ENCODE assay signal across 9 cellular contexts in genomic region chr5:138068742-138069375, GRCh38. TPM values are rescaled to one million over a fixed set of nuclear protein-coding genes. Genes with fewer than 3 reads are reported as not detected.
DNase-seq lines count a peak whose midpoint lies in the region; ATAC-seq and TF ChIP-seq lines count a peak whose summit lies in the region.
"Had no signal": no experiment of that assay in that cellular context is flagged by ENCODE, and none has a peak within 500 bp of the region (broad histone marks: within the 10 kb centered on the region; RNA-seq: fewer than 3 reads in every experiment).

No MANE protein-coding gene starts in this region.

- no peak overlapping the region for H3K4me3 Mint-ChIP-seq in naive thymus-derived CD4-positive, alpha-beta T cell
- H3K4me3 Mint-ChIP-seq in stimulated activated effector memory CD8-positive, alpha-beta T cell treated with anti-CD3 and anti-CD28 coated beads, Interleukin-12 subunit alpha, Interleukin-12 subunit beta, amount 100 ng/mL, for 72 hours = no peak overlapping the region

- intact Hi-C loops in naive thymus-derived CD4-positive, alpha-beta T cell (cut with micrococcal nuclease) = loop anchor here (1.0 kb wide), 3 partner anchors 33 to 440 kb away; no protein-coding TSS in a partner anchor

- no peaks in the 10 kb centered on the region for H3K4me1 ChIP-seq in naive thymus-derived CD4-positive, alpha-beta T cell (ENCODE audit: control insufficient read depth in 2 of 2, insufficient read depth in 2 of 2, low read length in 2 of 2)

- DNase-seq in DMS 273 (lab: John Stamatoyannopoulos, UW; ENCODE audit: unreplicated experiment) (peak; percentile 89), HPDE6-E6E7 (ENCODE audit: extremely low spot score) (peak; percentile 72), OCI-M1 (lab: John Stamatoyannopoulos, UW) (peak; percentile 80), epithelial cell of esophagus (ENCODE audit: low read depth) (peak; percentile 86)
- peak; percentile 75 for DNase-seq in activated CD8-positive, alpha-beta memory T cell treated with anti-CD3 and anti-CD28 coated beads, Interleukin-2, amount 50 U/mL, for 4 hours
- peak; percentile 35 to 69 (median 51) for DNase-seq in naive thymus-derived CD4-positive, alpha-beta T cell
- DNase-seq in stimulated activated effector memory CD8-positive, alpha-beta T cell treated with anti-CD3 and anti-CD28 coated beads, Interleukin-12 subunit alpha, Interleukin-12 subunit beta, amount 100 ng/mL, for 72 hours (ENCODE audit: low spot score in 2 of 2) = peak; percentile 59 to 77

- no peak overlapping the region for H3K27ac ChIP-seq in naive thymus-derived CD4-positive, alpha-beta T cell (ENCODE audit: low read depth, low read length)

- no peaks in the 10 kb centered on the region for H3K36me3 ChIP-seq in naive thymus-derived CD4-positive, alpha-beta T cell (ENCODE audit: control insufficient read depth in 2 of 3, insufficient read depth in 3 of 3, low read length in 3 of 3)

- no peak overlapping the region for H3K27ac Mint-ChIP-seq in naive thymus-derived CD4-positive, alpha-beta T cell
- no peak overlapping the region for H3K27ac Mint-ChIP-seq in stimulated activated effector memory CD8-positive, alpha-beta T cell treated with anti-CD3 and anti-CD28 coated beads, Interleukin-12 subunit alpha, Interleukin-12 subunit beta, amount 100 ng/mL, for 72 hours

- POLR2A ChIA-PET in naive thymus-derived CD4-positive, alpha-beta T cell (lab: Charles Lee) = interaction anchor here (0.6 to 0.7 kb wide), 2 partner anchors 108 to 448 kb away, joined by 3 read pairs; no protein-coding TSS in a partner anchor

- H3K27me3 ChIP-seq in naive thymus-derived CD4-positive, alpha-beta T cell (ENCODE audit: control insufficient read depth in 2 of 2, insufficient read depth in 2 of 2, low read length in 2 of 2) = no peaks in the 10 kb centered on the region

- TF ChIP-seq CTCF in epithelial cell of esophagus (IDR thresholded peaks at IDR 0.05; ENCODE audit: insufficient read depth, low read depth, low read length, missing control alignments) = peak; percentile 83

- no peaks in the 10 kb centered on the region for H3K9me3 Mint-ChIP-seq in naive thymus-derived CD4-positive, alpha-beta T cell
- no peaks in the 10 kb centered on the region for H3K9me3 Mint-ChIP-seq in stimulated activated effector memory CD8-positive, alpha-beta T cell treated with anti-CD3 and anti-CD28 coated beads, Interleukin-12 subunit alpha, Interleukin-12 subunit beta, amount 100 ng/mL, for 72 hours

- H3K4me3 ChIP-seq in epithelial cell of esophagus (ENCODE audit: low read length) = no peak overlapping the region
- no peak overlapping the region for H3K4me3 ChIP-seq in naive thymus-derived CD4-positive, alpha-beta T cell (ENCODE audit: low read length)

- H3K4me1 Mint-ChIP-seq in naive thymus-derived CD4-positive, alpha-beta T cell = peaks cover 0 to 11% (median 4%) of the 10 kb centered on the region in 7 donors
- peaks cover 12% of the 10 kb centered on the region for H3K4me1 Mint-ChIP-seq in stimulated activated effector memory CD8-positive, alpha-beta T cell treated with anti-CD3 and anti-CD28 coated beads, Interleukin-12 subunit alpha, Interleukin-12 subunit beta, amount 100 ng/mL, for 72 hours

- H3K27me3 Mint-ChIP-seq in naive thymus-derived CD4-positive, alpha-beta T cell = no peaks in the 10 kb centered on the region

- H3K9me3 ChIP-seq in naive thymus-derived CD4-positive, alpha-beta T cell (ENCODE audit: control insufficient read depth in 2 of 3, low read length in 3 of 3) = no peaks in the 10 kb centered on the region

- H3K36me3 Mint-ChIP-seq in naive thymus-derived CD4-positive, alpha-beta T cell = no peaks in the 10 kb centered on the region
- no peaks in the 10 kb centered on the region for H3K36me3 Mint-ChIP-seq in stimulated activated effector memory CD8-positive, alpha-beta T cell treated with anti-CD3 and anti-CD28 coated beads, Interleukin-12 subunit alpha, Interleukin-12 subunit beta, amount 100 ng/mL, for 72 hours

- CTCF ChIA-PET in naive thymus-derived CD4-positive, alpha-beta T cell (lab: Charles Lee) = interaction anchor here (0.5 to 2.7 kb wide), 15 partner anchors 9 to 439 kb away, joined by 3 to 11 read pairs (median 5); no protein-coding TSS in a partner anchor

- ATAC-seq in naive thymus-derived CD4-positive, alpha-beta T cell = peak; percentile 85
- peak; percentile 71 for ATAC-seq in stimulated activated effector memory CD8-positive, alpha-beta T cell treated with anti-CD3 and anti-CD28 coated beads, Interleukin-12 subunit alpha, Interleukin-12 subunit beta, amount 100 ng/mL, for 72 hours
- ATAC-seq in GM21576 (IDR thresholded peaks at IDR 0.05; ENCODE audit: unreplicated experiment) = no peak

RNA-seq across cellular contexts. Expression of gene WNT8A, which starts 15.0 kb away (rescaled TPM):
- total RNA-seq in naive thymus-derived CD4-positive, alpha-beta T cell = not detected
- not detected for polyA plus RNA-seq in naive thymus-derived CD4-positive, alpha-beta T cell
- polyA plus RNA-seq: adipose tissue had no signal

RNA-seq across cellular contexts. Expression of gene FAM13B, which starts 36.0 kb away (rescaled TPM):
- total RNA-seq in naive thymus-derived CD4-positive, alpha-beta T cell = 10 to 100 TPM; 36.4 to 58.8 (median 46.6) TPM
- polyA plus RNA-seq in naive thymus-derived CD4-positive, alpha-beta T cell = 10 to 100 TPM; 17.6 to 24.9 TPM
